7 cellular contexts compared by ENCODE assay signal in the genomic region with DNA sequence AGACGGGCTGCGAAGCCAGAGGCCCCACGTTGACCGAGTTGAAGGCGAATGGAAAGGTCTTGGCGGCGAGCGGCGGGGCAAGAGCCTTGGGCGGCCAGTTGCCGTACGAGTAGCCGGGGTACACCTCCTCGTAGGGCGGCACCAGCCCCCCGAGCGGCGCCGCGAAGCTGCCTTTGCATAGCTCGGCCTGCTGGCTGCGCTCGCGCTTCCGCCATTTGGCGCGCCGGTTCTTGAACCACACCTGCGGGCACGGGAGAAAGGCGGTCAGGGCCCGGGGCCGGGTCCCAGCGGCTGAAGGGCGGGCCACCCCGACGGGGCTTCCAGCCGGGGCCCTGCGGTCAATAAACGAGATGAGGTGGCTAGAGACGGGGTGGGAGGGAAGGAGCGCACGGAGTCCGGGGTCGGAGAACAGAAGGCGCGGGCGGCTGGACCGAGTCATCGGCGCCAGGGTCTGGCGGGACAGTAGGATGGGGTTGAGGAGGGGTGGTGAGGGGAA. TPM values are rescaled to one million over a fixed set of nuclear protein-coding genes. Genes with fewer than 3 reads are reported as not detected.
DNase-seq lines count a peak whose midpoint lies in the region; ATAC-seq and TF ChIP-seq lines count a peak whose summit lies in the region.

No MANE protein-coding gene starts in this region.

- H3K36me3 ChIP-seq in SK-N-MC (ENCODE audit: insufficient read depth, low read length) = no peaks in the 10 kb centered on the region
- H3K36me3 ChIP-seq in kidney epithelial cell (ENCODE audit: control insufficient read depth, insufficient read depth, low read length) = no peaks in the 10 kb centered on the region

- H3K4me3 Mint-ChIP-seq in brain = peak overlapping the region; percentile 56 to 84 (median 67)

- peaks cover 37% of the 10 kb centered on the region for H3K4me1 Mint-ChIP-seq in brain

- TF ChIP-seq CTCF in GM20000 (IDR thresholded peaks at IDR 0.05; ENCODE audit: extremely low read depth, missing control alignments) = peak; percentile 50
- TF ChIP-seq CTCF in brain (conservative IDR thresholded peaks at IDR 0.05) = peak in 1 of 2 experiments; percentile 52
- peak; percentile 60 for TF ChIP-seq CTCF in kidney epithelial cell (IDR thresholded peaks at IDR 0.05; ENCODE audit: insufficient read depth, low read length, poor library complexity, severe bottlenecking)

- H3K27ac ChIP-seq in SK-N-MC = no peak overlapping the region

- H3K9me3 Mint-ChIP-seq in brain = peaks cover 0 to 13% (median 0%) of the 10 kb centered on the region in 5 experiments

- peaks cover 31% of the 10 kb centered on the region for H3K27me3 ChIP-seq in kidney epithelial cell (ENCODE audit: control insufficient read depth, insufficient read depth, low read length)

- no peaks in the 10 kb centered on the region for H3K36me3 Mint-ChIP-seq in brain

- no peak for ATAC-seq in GM19328 (IDR thresholded peaks at IDR 0.05; ENCODE audit: unreplicated experiment)

- H3K9me3 ChIP-seq in SK-N-MC (ENCODE audit: low read depth, low read length) = no peaks in the 10 kb centered on the region

- H3K27me3 Mint-ChIP-seq in brain = peaks cover 98% of the 10 kb centered on the region

- peak; percentile 77 for DNase-seq in GM20000 (ENCODE audit: low spot score)
- no peak for DNase-seq in SK-N-MC (ENCODE audit: low read depth, low spot score)
- no peak for DNase-seq in kidney epithelial cell (ENCODE audit: low read depth)
- peak; percentile 37 for DNase-seq in stimulated activated CD4-positive, alpha-beta T cell treated with anti-CD3 and anti-CD28 coated beads, Interleukin-4, amount 100 ng/mL, for 24 hours
- no peak for DNase-seq in NCI-H2029 (lab: John Stamatoyannopoulos, UW)

- H3K4me3 ChIP-seq in SK-N-MC (peak overlapping the region; percentile 63), kidney epithelial cell (ENCODE audit: low read depth, low read length) (peak overlapping the region; percentile 47)

- H3K9ac ChIP-seq in SK-N-MC (ENCODE audit: insufficient read length) = no peak overlapping the region

- no peak overlapping the region for H3K27ac Mint-ChIP-seq in brain

RNA-seq across cellular contexts. Expression of gene ELOVL3, which starts 4.8 kb away (rescaled TPM):
- 0.80 TPM for polyA plus RNA-seq in brain (ENCODE audit: insufficient read depth, low read depth, low replicate concordance)
- total RNA-seq in kidney epithelial cell = 0.55 and 1.1 TPM in 2 replicates

RNA-seq across cellular contexts. Expression of gene PITX3, which starts 10.4 kb away (rescaled TPM):
- not detected for polyA plus RNA-seq in brain (ENCODE audit: insufficient read depth, low read depth, low replicate concordance)
- 0.14 and 0.21 TPM in 2 replicates for total RNA-seq in kidney epithelial cell

RNA-seq across cellular contexts. Expression of gene GBF1, which starts 14.4 kb away (rescaled TPM):
- 37.1 TPM for polyA plus RNA-seq in brain (ENCODE audit: insufficient read depth, low read depth, low replicate concordance)
- 36.7 and 40.9 TPM in 2 replicates for total RNA-seq in kidney epithelial cell

Comparison
In these comparisons a context has a peak if more than half of its experiments do, and no peak if none do; other contexts are left out.
1. DNase-seq: peak in GM20000 (single experiment) and stimulated activated CD4-positive, alpha-beta T cell treated with anti-CD3 and anti-CD28 coated beads, Interleukin-4, amount 100 ng/mL, for 24 hours (single experiment); none in SK-N-MC (single experiment), kidney epithelial cell (single experiment) and NCI-H2029 (single experiment).